Comparison of ENCODE assay signal across 1 cellular context in the genomic region with DNA sequence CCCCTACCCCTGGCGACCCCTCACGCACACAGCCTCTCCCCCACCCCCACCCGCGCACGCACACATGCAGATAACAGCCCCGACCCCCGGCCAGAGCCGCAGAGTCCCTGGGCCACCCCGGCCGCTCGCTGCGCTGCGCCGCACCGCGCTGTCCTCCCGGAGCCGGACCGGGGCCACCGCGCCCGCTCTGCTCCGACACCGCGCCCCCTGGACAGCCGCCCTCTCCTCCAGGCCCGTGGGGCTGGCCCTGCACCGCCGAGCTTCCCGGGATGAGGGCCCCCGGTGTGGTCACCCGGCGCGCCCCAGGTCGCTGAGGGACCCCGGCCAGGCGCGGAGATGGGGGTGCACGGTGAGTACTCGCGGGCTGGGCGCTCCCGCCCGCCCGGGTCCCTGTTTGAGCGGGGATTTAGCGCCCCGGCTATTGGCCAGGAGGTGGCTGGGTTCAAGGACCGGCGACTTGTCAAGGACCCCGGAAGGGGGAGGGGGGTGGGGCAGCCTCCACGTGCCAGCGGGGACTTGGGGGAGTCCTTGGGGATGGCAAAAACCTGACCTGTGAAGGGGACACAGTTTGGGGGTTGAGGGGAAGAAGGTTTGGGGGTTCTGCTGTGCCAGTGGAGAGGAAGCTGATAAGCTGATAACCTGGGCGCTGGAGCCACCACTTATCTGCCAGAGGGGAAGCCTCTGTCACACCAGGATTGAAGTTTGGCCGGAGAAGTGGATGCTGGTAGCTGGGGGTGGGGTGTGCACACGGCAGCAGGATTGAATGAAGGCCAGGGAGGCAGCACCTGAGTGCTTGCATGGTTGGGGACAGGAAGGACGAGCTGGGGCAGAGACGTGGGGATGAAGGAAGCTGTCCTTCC.
TF ChIP-seq lines count a peak whose summit lies in the region.

No MANE protein-coding gene starts in this region.

TF ChIP-seq in liver, 16 proteins besides CTCF, POLR2A, EP300 and RAD21 (continued from another document):
- TF ChIP-seq MAX (IDR thresholded peaks at IDR 0.05) (peak; percentile 83), JUND (IDR thresholded peaks at IDR 0.05) (no peak), YY1 (IDR thresholded peaks at IDR 0.05) (peak; percentile 70), NR2F2 (IDR thresholded peaks at IDR 0.05) (no peak)
- TF ChIP-seq, protein P1, sequence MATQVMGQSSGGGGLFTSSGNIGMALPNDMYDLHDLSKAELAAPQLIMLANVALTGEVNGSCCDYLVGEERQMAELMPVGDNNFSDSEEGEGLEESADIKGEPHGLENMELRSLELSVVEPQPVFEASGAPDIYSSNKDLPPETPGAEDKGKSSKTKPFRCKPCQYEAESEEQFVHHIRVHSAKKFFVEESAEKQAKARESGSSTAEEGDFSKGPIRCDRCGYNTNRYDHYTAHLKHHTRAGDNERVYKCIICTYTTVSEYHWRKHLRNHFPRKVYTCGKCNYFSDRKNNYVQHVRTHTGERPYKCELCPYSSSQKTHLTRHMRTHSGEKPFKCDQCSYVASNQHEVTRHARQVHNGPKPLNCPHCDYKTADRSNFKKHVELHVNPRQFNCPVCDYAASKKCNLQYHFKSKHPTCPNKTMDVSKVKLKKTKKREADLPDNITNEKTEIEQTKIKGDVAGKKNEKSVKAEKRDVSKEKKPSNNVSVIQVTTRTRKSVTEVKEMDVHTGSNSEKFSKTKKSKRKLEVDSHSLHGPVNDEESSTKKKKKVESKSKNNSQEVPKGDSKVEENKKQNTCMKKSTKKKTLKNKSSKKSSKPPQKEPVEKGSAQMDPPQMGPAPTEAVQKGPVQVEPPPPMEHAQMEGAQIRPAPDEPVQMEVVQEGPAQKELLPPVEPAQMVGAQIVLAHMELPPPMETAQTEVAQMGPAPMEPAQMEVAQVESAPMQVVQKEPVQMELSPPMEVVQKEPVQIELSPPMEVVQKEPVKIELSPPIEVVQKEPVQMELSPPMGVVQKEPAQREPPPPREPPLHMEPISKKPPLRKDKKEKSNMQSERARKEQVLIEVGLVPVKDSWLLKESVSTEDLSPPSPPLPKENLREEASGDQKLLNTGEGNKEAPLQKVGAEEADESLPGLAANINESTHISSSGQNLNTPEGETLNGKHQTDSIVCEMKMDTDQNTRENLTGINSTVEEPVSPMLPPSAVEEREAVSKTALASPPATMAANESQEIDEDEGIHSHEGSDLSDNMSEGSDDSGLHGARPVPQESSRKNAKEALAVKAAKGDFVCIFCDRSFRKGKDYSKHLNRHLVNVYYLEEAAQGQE (IDR thresholded peaks at IDR 0.05): peak; percentile 16
